Comparison of ENCODE assay signal across 9 cellular contexts in genomic region chr3:149751551-149751950, GRCh38. TPM values are rescaled to one million over a fixed set of nuclear protein-coding genes. Genes with fewer than 3 reads are reported as not detected.
DNase-seq lines count a peak whose midpoint lies in the region; ATAC-seq and TF ChIP-seq lines count a peak whose summit lies in the region.
"Had no signal": no experiment of that assay in that cellular context is flagged by ENCODE, and none has a peak within 500 bp of the region (broad histone marks: within the 10 kb centered on the region; RNA-seq: fewer than 3 reads in every experiment).

No MANE protein-coding gene starts in this region.

- intact Hi-C loops in PC-9 (cut with micrococcal nuclease; ENCODE audit: unreplicated experiment) (loop anchor here (5.0 kb wide), 2 partner anchors 61 to 239 kb away; partner anchors contain the start of gene RNF13), esophagus muscularis mucosa (cut with DNase I) (no loop called here), prostate gland (cut with DNase I) (no loop called here)

- CTCF ChIA-PET in PC-9 (lab: Charles Lee), result interaction anchor here (0.6 to 1.4 kb wide), 3 partner anchors 149 to 244 kb away, joined by 5 to 7 read pairs (median 7); no protein-coding TSS in a partner anchor

- no peaks in the 10 kb centered on the region for H3K9me2 ChIP-seq in PC-9 (ENCODE audit: insufficient read depth)

- H3K4me1 ChIP-seq in PC-9 (replicated peaks; ENCODE audit: insufficient read depth), result peaks cover 17% of the 10 kb centered on the region
- H3K4me1 ChIP-seq in esophagus muscularis mucosa, result peaks cover 3 to 30% (median 18%) of the 10 kb centered on the region in 4 donors
- H3K4me1 ChIP-seq in prostate gland (replicated peaks), result no peaks in the 10 kb centered on the region

- TF ChIP-seq CTCF in PC-9 (conservative IDR thresholded peaks at IDR 0.05) (no peak), esophagus muscularis mucosa (IDR thresholded peaks at IDR 0.05) (no peak), prostate gland (IDR thresholded peaks at IDR 0.05) (no peak)

- H3F3A ChIP-seq in PC-9 (ENCODE audit: insufficient read depth, low read depth), result peaks cover 6% of the 10 kb centered on the region; the same call in 1 of the 2 replicates

- H3K36me3 ChIP-seq in PC-9 (ENCODE audit: low read depth) (0 out of 2 replicates have a peak, but pooled peaks cover 14% of the 10 kb centered on the region), esophagus muscularis mucosa (peaks cover 14 to 43% (median 28%) of the 10 kb centered on the region in 4 donors), prostate gland (no peaks in the 10 kb centered on the region)

- DNase-seq in PC-9, result no peak
- DNase-seq in esophagus muscularis mucosa (ENCODE audit: extremely low spot score), result no peak
- no peak for DNase-seq in prostate gland (ENCODE audit: low spot score)
- no peak for DNase-seq in GM03348 (ENCODE audit: low spot score)
- DNase-seq in A172 (ENCODE audit: low spot score), result no peak
- DNase-seq in LoVo (ENCODE audit: low spot score), result no peak

- H3K9me3 ChIP-seq in PC-9 (ENCODE audit: insufficient read depth, low read depth), result no peaks in the 10 kb centered on the region
- no peaks in the 10 kb centered on the region for H3K9me3 ChIP-seq in esophagus muscularis mucosa
- H3K9me3 ChIP-seq in prostate gland, result no peaks in the 10 kb centered on the region

- H3K27ac ChIP-seq in PC-9, result peak overlapping the region; percentile 51; the same call in 1 of the 2 replicates
- peak overlapping the region; percentile 82 to 88 (median 84) for H3K27ac ChIP-seq in esophagus muscularis mucosa (replicated peaks in 1 of 4)
- H3K27ac ChIP-seq in prostate gland, result peak overlapping the region; percentile 75 to 81

- peaks cover 24% of the 10 kb centered on the region for H3K79me2 ChIP-seq in PC-9 (ENCODE audit: low read depth)

- H3K4me2 ChIP-seq in PC-9, result peak overlapping the region; percentile 97

- POLR2A ChIA-PET in PC-9 (lab: Charles Lee; ENCODE audit: unreplicated experiment), result interaction anchor here (0.7 kb wide), 1 partner anchor 15 kb away, joined by 4 read pairs; no protein-coding TSS in a partner anchor

- peak overlapping the region; percentile 96 for H2AFZ ChIP-seq in PC-9

- TF ChIP-seq EP300 in esophagus muscularis mucosa (IDR thresholded peaks at IDR 0.05), result no peak

- WGBS in esophagus muscularis mucosa, result 4% methylated on average over 4 of the region's 4 CpGs
- WGBS in prostate gland, result 7% methylated on average over 4 of the region's 4 CpGs

- ATAC-seq in GM18907 (IDR thresholded peaks at IDR 0.05; ENCODE audit: unreplicated experiment), result no peak

- no TSS peak for BruUV-seq in PC-9 (replicated peaks; lab: Mats Ljungman, UMichigan)

- TF ChIP-seq POLR2A in esophagus muscularis mucosa (IDR thresholded peaks at IDR 0.05; ENCODE audit: low read depth) (no peak), prostate gland (IDR thresholded peaks at IDR 0.05) (no peak)

- H3K4me3 ChIP-seq in GM08714 (ENCODE audit: low read length) (peak overlapping the region; percentile 97), PC-9 (peak overlapping the region; percentile 88), esophagus muscularis mucosa (peak overlapping the region; percentile 73 to 89 (median 80)), prostate gland (peak overlapping the region; percentile 75 to 82)

- no peaks in the 10 kb centered on the region for H3K27me3 ChIP-seq in PC-9 (ENCODE audit: insufficient read depth, low read depth)
- H3K27me3 ChIP-seq in esophagus muscularis mucosa, result no peaks in the 10 kb centered on the region
- H3K27me3 ChIP-seq in prostate gland (replicated peaks; ENCODE audit: insufficient read depth), result no peaks in the 10 kb centered on the region

- H4K20me1 ChIP-seq in PC-9 (ENCODE audit: insufficient read depth), result no peaks in the 10 kb centered on the region

RNA-seq across cellular contexts. Expression of gene COMMD2, which starts 0.7 kb away (rescaled TPM):
- total RNA-seq in PC-9 (2021), result 58.2 and 74.7 TPM in 2 replicates
- total RNA-seq in esophagus muscularis mucosa, result 10 to 100 TPM; 16.6 to 28.3 (median 20.9) TPM
- total RNA-seq in prostate gland, result 10 to 100 TPM; 21.6 to 26.9 TPM
- total RNA-seq in A172 (2014; rRNA removed; shearing (Covaris generic)), result 50.4 and 74.3 TPM in 2 replicates

RNA-seq across cellular contexts. Expression of gene ANKUB1, which starts 40.8 kb away (rescaled TPM):
- total RNA-seq in PC-9 (2021), result not detected in 2 replicates
- total RNA-seq in esophagus muscularis mucosa, result under 1 TPM in 1 of 4 donors, not detected in 3; 0.13 TPM
- not detected for total RNA-seq in prostate gland
- not detected in 2 replicates for total RNA-seq in A172 (2014; rRNA removed; shearing (Covaris generic))
- total RNA-seq: glomerular endothelial cell had no signal
